In genomic region chr1:248858096-248858890, GRCh38 we compare ENCODE assay signal across 1 cellular context.
TF ChIP-seq lines count a peak whose summit lies in the region.

No MANE protein-coding gene starts in this region.

TF ChIP-seq in K562, 482 proteins besides CTCF, POLR2A, EP300 and RAD21 (continued from another document and continues in another):
- TF ChIP-seq ZNF57 (CRISPR knock-in tag; IDR thresholded peaks at IDR 0.05) (0 out of 2 replicates have a peak, but pooled peaks have one; percentile 2), ATF7 (IDR thresholded peaks at IDR 0.05) (0 out of 2 replicates have a peak, but pooled peaks have one; percentile 42), BCOR (IDR thresholded peaks at IDR 0.05) (no peak; the same call in 1 of the 2 replicates), ZNF583 (CRISPR knock-in tag; IDR thresholded peaks at IDR 0.05) (peak; percentile 9; the same call in 1 of the 2 replicates), SP1 (CRISPR knock-in tag; IDR thresholded peaks at IDR 0.05) (peak; percentile 58; the same call in 1 of the 2 replicates), NFRKB (IDR thresholded peaks at IDR 0.05; ENCODE audit: low read depth) (peak; percentile 93), HMG20B (CRISPR knock-in tag; IDR thresholded peaks at IDR 0.05) (no peak), GTF2E2 (tag; IDR thresholded peaks at IDR 0.05) (0 out of 2 replicates have a peak, but pooled peaks have one; percentile 44), ZNF75A (CRISPR knock-in tag; IDR thresholded peaks at IDR 0.05) (no peak), CHD1 (IDR thresholded peaks at IDR 0.05; ENCODE audit: low read length) (peak; percentile 98), ZNF12 (CRISPR knock-in tag; IDR thresholded peaks at IDR 0.05) (peak; percentile 75; the same call in 1 of the 2 replicates), EWSR1 (IDR thresholded peaks at IDR 0.05; ENCODE audit: borderline replicate concordance, low read depth, partially characterized antibody) (no peak), GTF2F1 (IDR thresholded peaks at IDR 0.05; ENCODE audit: low read depth, low read length) (0 out of 2 replicates have a peak, but pooled peaks have one; percentile 9), ZNF395 (CRISPR knock-in tag; IDR thresholded peaks at IDR 0.05) (peak; percentile 90; the same call in 1 of the 2 replicates), PTBP1 (IDR thresholded peaks at IDR 0.05; ENCODE audit: low read depth, low read length) (no peak), MYNN (IDR thresholded peaks at IDR 0.05) (no peak), MYNN (CRISPR knock-in tag; IDR thresholded peaks at IDR 0.05) (no peak), L3MBTL2 (IDR thresholded peaks at IDR 0.05) (peak; percentile 89), IRF9 (tag; IDR thresholded peaks at IDR 0.05) (no peak), ZNF197 (CRISPR knock-in tag; IDR thresholded peaks at IDR 0.05; ENCODE audit: low read depth) (0 out of 2 replicates have a peak, but pooled peaks have one; percentile 21), RFX7 (CRISPR knock-in tag; IDR thresholded peaks at IDR 0.05) (no peak), MXD1 (CRISPR knock-in tag; IDR thresholded peaks at IDR 0.05; ENCODE audit: borderline replicate concordance, poor library complexity, severe bottlenecking) (no peak), SMAD3 (CRISPR knock-in tag; conservative IDR thresholded peaks at IDR 0.05) (0 out of 2 replicates have a peak, but pooled peaks have one; percentile 31), ZNF174 (CRISPR knock-in tag; IDR thresholded peaks at IDR 0.05) (no peak), E2F6 (IDR thresholded peaks at IDR 0.05; ENCODE audit: borderline replicate concordance in 1 of 2, extremely low read depth in 1 of 2, insufficient read depth in 1 of 2, insufficient read length in 1 of 2, low read depth in 1 of 2, low read length in 1 of 2, poor library complexity in 1 of 2, severe bottlenecking in 1 of 2) (peak; percentile 88 to 98), NRF1 (conservative IDR thresholded peaks at IDR 0.05 in 1 of 2, IDR thresholded peaks at IDR 0.05 in 1 of 2) (no peak), FIP1L1 (IDR thresholded peaks at IDR 0.05; ENCODE audit: low read depth, low read length, poor library complexity, severe bottlenecking) (no peak), BHLHE40 (IDR thresholded peaks at IDR 0.05; ENCODE audit: low read length) (peak; percentile 32; the same call in 1 of the 2 replicates), SIN3A (IDR thresholded peaks at IDR 0.05; ENCODE audit: borderline replicate concordance in 2 of 2, control insufficient read depth in 1 of 2, low read depth in 2 of 2, low read length in 2 of 2) (peak; percentile 57 to 79; a peak in 3 of 4 replicates), ZSCAN32 (CRISPR knock-in tag; IDR thresholded peaks at IDR 0.05) (no peak), MNT (conservative IDR thresholded peaks at IDR 0.05) (peak; percentile 74 to 86), SUPT5H (IDR thresholded peaks at IDR 0.05) (peak; percentile 61), ZNF384 (IDR thresholded peaks at IDR 0.05; ENCODE audit: low read depth, low read length) (0 out of 2 replicates have a peak, but pooled peaks have one; percentile 5), ETV6 (IDR thresholded peaks at IDR 0.05; ENCODE audit: borderline replicate concordance in 1 of 2, low read depth in 2 of 2, low read length in 1 of 2) (no peak), ETV6 (CRISPR knock-in tag; IDR thresholded peaks at IDR 0.05; ENCODE audit: borderline replicate concordance) (peak; percentile 49; the same call in 1 of the 2 replicates), ZNF232 (CRISPR knock-in tag; IDR thresholded peaks at IDR 0.05) (peak; percentile 66; the same call in 1 of the 2 replicates), CREB1 (IDR thresholded peaks at IDR 0.05) (no peak), CREB1 (CRISPR knock-in tag; IDR thresholded peaks at IDR 0.05) (no peak; the same call in 1 of the 2 replicates), SETDB1 (IDR thresholded peaks at IDR 0.05; ENCODE audit: low read length) (no peak), DMBX1 (CRISPR knock-in tag; IDR thresholded peaks at IDR 0.05; ENCODE audit: borderline replicate concordance) (0 out of 2 replicates have a peak, but pooled peaks have one; percentile 34), ZC3H4 (CRISPR knock-in tag; IDR thresholded peaks at IDR 0.05; ENCODE audit: borderline replicate concordance) (no peak), ARID2 (IDR thresholded peaks at IDR 0.05) (no peak), RBM17 (IDR thresholded peaks at IDR 0.05; ENCODE audit: borderline replicate concordance, low read depth, low read length) (no peak), CTBP1 (IDR thresholded peaks at IDR 0.05; ENCODE audit: borderline replicate concordance) (peak; percentile 78), ZNF431 (CRISPR knock-in tag; IDR thresholded peaks at IDR 0.05) (peak; percentile 69; the same call in 1 of the 2 replicates), TSC22D4 (tag; IDR thresholded peaks at IDR 0.05) (no peak), ATF1 (CRISPR knock-in tag; IDR thresholded peaks at IDR 0.05) (peak; percentile 20; the same call in 1 of the 2 replicates), ATF1 (tag; IDR thresholded peaks at IDR 0.05) (peak; percentile 42), ZNF778 (CRISPR knock-in tag; IDR thresholded peaks at IDR 0.05) (no peak), JUNB (CRISPR knock-in tag; conservative IDR thresholded peaks at IDR 0.05) (no peak)
- TF ChIP-seq, protein P1, sequence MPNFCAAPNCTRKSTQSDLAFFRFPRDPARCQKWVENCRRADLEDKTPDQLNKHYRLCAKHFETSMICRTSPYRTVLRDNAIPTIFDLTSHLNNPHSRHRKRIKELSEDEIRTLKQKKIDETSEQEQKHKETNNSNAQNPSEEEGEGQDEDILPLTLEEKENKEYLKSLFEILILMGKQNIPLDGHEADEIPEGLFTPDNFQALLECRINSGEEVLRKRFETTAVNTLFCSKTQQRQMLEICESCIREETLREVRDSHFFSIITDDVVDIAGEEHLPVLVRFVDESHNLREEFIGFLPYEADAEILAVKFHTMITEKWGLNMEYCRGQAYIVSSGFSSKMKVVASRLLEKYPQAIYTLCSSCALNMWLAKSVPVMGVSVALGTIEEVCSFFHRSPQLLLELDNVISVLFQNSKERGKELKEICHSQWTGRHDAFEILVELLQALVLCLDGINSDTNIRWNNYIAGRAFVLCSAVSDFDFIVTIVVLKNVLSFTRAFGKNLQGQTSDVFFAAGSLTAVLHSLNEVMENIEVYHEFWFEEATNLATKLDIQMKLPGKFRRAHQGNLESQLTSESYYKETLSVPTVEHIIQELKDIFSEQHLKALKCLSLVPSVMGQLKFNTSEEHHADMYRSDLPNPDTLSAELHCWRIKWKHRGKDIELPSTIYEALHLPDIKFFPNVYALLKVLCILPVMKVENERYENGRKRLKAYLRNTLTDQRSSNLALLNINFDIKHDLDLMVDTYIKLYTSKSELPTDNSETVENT (CRISPR knock-in tag; IDR thresholded peaks at IDR 0.05): peak; percentile 69; the same call in 1 of the 2 replicates
- TF ChIP-seq, protein P2, sequence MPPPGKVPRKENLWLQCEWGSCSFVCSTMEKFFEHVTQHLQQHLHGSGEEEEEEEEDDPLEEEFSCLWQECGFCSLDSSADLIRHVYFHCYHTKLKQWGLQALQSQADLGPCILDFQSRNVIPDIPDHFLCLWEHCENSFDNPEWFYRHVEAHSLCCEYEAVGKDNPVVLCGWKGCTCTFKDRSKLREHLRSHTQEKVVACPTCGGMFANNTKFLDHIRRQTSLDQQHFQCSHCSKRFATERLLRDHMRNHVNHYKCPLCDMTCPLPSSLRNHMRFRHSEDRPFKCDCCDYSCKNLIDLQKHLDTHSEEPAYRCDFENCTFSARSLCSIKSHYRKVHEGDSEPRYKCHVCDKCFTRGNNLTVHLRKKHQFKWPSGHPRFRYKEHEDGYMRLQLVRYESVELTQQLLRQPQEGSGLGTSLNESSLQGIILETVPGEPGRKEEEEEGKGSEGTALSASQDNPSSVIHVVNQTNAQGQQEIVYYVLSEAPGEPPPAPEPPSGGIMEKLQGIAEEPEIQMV (tag; conservative IDR thresholded peaks at IDR 0.05; ENCODE audit: low read depth): no peak
- TF ChIP-seq, protein P3, sequence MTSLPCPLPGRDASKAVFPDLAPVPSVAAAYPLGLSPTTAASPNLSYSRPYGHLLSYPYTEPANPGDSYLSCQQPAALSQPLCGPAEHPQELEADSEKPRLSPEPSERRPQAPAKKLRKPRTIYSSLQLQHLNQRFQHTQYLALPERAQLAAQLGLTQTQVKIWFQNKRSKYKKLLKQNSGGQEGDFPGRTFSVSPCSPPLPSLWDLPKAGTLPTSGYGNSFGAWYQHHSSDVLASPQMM (CRISPR knock-in tag; IDR thresholded peaks at IDR 0.05): no peak
- TF ChIP-seq, protein P4, sequence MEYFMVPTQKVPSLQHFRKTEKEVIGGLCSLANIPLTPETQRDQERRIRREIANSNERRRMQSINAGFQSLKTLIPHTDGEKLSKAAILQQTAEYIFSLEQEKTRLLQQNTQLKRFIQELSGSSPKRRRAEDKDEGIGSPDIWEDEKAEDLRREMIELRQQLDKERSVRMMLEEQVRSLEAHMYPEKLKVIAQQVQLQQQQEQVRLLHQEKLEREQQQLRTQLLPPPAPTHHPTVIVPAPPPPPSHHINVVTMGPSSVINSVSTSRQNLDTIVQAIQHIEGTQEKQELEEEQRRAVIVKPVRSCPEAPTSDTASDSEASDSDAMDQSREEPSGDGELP (CRISPR knock-in tag; IDR thresholded peaks at IDR 0.05; ENCODE audit: borderline replicate concordance): peak; percentile 93
- TF ChIP-seq, protein P5, sequence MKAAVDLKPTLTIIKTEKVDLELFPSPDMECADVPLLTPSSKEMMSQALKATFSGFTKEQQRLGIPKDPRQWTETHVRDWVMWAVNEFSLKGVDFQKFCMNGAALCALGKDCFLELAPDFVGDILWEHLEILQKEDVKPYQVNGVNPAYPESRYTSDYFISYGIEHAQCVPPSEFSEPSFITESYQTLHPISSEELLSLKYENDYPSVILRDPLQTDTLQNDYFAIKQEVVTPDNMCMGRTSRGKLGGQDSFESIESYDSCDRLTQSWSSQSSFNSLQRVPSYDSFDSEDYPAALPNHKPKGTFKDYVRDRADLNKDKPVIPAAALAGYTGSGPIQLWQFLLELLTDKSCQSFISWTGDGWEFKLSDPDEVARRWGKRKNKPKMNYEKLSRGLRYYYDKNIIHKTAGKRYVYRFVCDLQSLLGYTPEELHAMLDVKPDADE (conservative IDR thresholded peaks at IDR 0.05; ENCODE audit: control insufficient read depth, low read depth, low read length): peak; percentile 73
- TF ChIP-seq, protein P6, sequence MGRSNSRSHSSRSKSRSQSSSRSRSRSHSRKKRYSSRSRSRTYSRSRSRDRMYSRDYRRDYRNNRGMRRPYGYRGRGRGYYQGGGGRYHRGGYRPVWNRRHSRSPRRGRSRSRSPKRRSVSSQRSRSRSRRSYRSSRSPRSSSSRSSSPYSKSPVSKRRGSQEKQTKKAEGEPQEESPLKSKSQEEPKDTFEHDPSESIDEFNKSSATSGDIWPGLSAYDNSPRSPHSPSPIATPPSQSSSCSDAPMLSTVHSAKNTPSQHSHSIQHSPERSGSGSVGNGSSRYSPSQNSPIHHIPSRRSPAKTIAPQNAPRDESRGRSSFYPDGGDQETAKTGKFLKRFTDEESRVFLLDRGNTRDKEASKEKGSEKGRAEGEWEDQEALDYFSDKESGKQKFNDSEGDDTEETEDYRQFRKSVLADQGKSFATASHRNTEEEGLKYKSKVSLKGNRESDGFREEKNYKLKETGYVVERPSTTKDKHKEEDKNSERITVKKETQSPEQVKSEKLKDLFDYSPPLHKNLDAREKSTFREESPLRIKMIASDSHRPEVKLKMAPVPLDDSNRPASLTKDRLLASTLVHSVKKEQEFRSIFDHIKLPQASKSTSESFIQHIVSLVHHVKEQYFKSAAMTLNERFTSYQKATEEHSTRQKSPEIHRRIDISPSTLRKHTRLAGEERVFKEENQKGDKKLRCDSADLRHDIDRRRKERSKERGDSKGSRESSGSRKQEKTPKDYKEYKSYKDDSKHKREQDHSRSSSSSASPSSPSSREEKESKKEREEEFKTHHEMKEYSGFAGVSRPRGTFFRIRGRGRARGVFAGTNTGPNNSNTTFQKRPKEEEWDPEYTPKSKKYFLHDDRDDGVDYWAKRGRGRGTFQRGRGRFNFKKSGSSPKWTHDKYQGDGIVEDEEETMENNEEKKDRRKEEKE (IDR thresholded peaks at IDR 0.05; ENCODE audit: borderline replicate concordance in 1 of 2, control insufficient read depth in 1 of 2, low read depth in 2 of 2, low read length in 1 of 2): no peak
